Comparison of ENCODE assay signal across 19 cellular contexts in genomic region chr18:48713302-48713701, GRCh38.
DNase-seq lines count a peak whose midpoint lies in the region; ATAC-seq and TF ChIP-seq lines count a peak whose summit lies in the region.
"Had no signal": no experiment of that assay in that cellular context is flagged by ENCODE, and none has a peak within 500 bp of the region (broad histone marks: within the 10 kb centered on the region; RNA-seq: fewer than 3 reads in every experiment).

No MANE protein-coding gene starts in this region.

- DNase-seq in left lobe of liver (ENCODE audit: low spot score) (no peak), gastrocnemius medialis (peak; percentile 43 to 70), NCI-H748 (lab: John Stamatoyannopoulos, UW; ENCODE audit: unreplicated experiment) (no peak), T-helper 9 cell (no peak), hypothalamus (lab: John Stamatoyannopoulos, UW) (no peak)
- DNase-seq: ACHN; activated CD4-positive, alpha-beta T cell treated with anti-CD3 and anti-CD28 coated beads for 4 hours; activated naive CD4-positive, alpha-beta T cell treated with anti-CD3 and anti-CD28 coated beads for 36 hours; activated T-cell treated with anti-CD3 and anti-CD28 coated beads for 4 hours; CD4-positive, alpha-beta memory T cell; DMS79; effector memory CD4-positive, alpha-beta T cell; NCI-H2081; NCI-H526; stimulated activated naive CD4-positive, alpha-beta T cell treated with Interleukin-2 at 50 U/mL for 16 hours had no signal

- H3K27me3 ChIP-seq in gastrocnemius medialis, result no peaks in the 10 kb centered on the region

- peak overlapping the region; percentile 37 to 66 (median 40) for H3K27ac ChIP-seq in gastrocnemius medialis
- H3K27ac ChIP-seq: SK-N-MC had no signal

- in situ Hi-C loops in gastrocnemius medialis (cut with MboI; ENCODE audit: low sequenced_read_pairs in 4 of 4), result no loop called here

- no peak overlapping the region for H3K4me3 ChIP-seq in gastrocnemius medialis
- H3K4me3 ChIP-seq: SK-N-MC had no signal

- intact Hi-C loops in gastrocnemius medialis (cut with DNase I; ENCODE audit: low total_unique reads), result loop anchor here (2.0 kb wide), 1 partner anchor 31 kb away; no protein-coding TSS in a partner anchor

- H3K4me1 ChIP-seq in gastrocnemius medialis, result peaks cover 26 to 31% of the 10 kb centered on the region in 2 donors

- H3K9me3 ChIP-seq in gastrocnemius medialis, result no peaks in the 10 kb centered on the region

- TF ChIP-seq CTCF in gastrocnemius medialis (IDR thresholded peaks at IDR 0.05 in 4 of 5, conservative IDR thresholded peaks at IDR 0.05 in 1 of 5), result no peak

- no peaks in the 10 kb centered on the region for H3K36me3 ChIP-seq in gastrocnemius medialis

- TF ChIP-seq POLR2A in gastrocnemius medialis (IDR thresholded peaks at IDR 0.05), result no peak

- ATAC-seq in esophagus mucosa, result peak; percentile 12
- peak; percentile 24 for ATAC-seq in left lobe of liver
- peak; percentile 55 to 68 for ATAC-seq in gastrocnemius medialis
- ATAC-seq in HG02981 (IDR thresholded peaks at IDR 0.05; ENCODE audit: unreplicated experiment), result no peak

TF ChIP-seq in PFSK-1, 5 proteins besides CTCF, POLR2A, EP300 and RAD21:
- TF ChIP-seq FOXP2 (optimal IDR thresholded peaks at IDR 0.05; ENCODE audit: borderline replicate concordance, extremely low read depth, extremely low read length, insufficient read depth) (peak; percentile 35), POLR2AphosphoS5 (IDR thresholded peaks at IDR 0.05; ENCODE audit: low read depth, low read length) (no peak), REST (IDR thresholded peaks at IDR 0.05; ENCODE audit: insufficient read depth in 1 of 2, low read depth in 2 of 2, low read length in 2 of 2) (peak; percentile 80 to 85), TAF1 (IDR thresholded peaks at IDR 0.05; ENCODE audit: borderline replicate concordance, insufficient read depth, low read length) (no peak)

Comparison
In these comparisons a context has a peak if more than half of its experiments do, and no peak if none do; other contexts are left out.
1. DNase-seq: peak in gastrocnemius medialis (2 of 2); none in left lobe of liver (single experiment), NCI-H748 (single experiment), T-helper 9 cell (single experiment) and hypothalamus (0 of 51).